26 cellular contexts compared by ENCODE assay signal in the genomic region with DNA sequence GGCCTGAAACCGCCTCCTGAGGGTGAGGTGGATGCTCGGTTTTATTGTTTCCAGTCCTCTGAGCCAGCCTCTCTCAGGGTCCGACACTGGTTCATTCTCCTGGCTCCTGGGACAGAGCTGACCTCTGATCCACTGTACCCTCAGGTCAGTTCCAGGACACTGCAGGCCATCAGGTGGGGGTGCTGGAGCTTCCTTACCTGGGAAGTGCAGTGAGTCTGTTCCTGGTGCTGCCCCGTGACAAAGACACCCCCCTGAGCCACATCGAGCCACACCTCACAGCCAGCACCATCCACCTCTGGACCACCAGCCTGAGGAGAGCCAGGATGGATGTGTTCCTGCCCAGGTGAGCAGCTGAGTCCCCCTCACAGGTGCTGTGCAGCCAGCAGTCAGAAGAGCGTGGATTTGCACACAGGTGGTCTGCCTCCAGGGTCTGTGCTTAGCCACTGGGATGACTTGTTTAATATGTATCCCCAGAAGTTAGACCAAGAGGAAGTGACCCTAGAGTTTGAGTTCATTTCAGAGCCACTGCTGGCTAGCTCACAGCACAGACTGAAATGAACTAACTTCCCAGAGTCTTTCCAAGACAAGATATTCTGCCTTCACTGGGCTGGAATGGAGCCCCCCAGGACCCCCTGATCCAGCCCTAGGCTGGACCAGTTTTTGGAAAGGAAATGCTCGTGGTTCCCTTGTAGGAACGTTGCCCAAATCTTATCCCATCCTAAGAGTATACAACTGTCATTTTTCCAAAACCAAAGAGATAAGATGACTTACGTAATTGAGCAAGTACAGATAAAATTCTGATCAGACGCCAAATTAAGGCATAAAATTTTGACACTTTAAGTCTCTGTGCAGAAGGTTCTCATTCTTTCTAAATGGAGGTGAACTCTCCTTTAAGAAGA. TPM values are rescaled to one million over a fixed set of nuclear protein-coding genes. Genes with fewer than 3 reads are reported as not detected.
A peak's percentile ranks its signal among the peaks of the same experiment; 100 is the strongest.
DNase-seq lines count a peak whose midpoint lies in the region; ATAC-seq, FAIRE-seq and TF ChIP-seq lines count a peak whose summit lies in the region.
"Had no signal": no experiment of that assay in that cellular context is flagged by ENCODE, and none has a peak within 500 bp of the region (broad histone marks: within the 10 kb centered on the region; RNA-seq: fewer than 3 reads in every experiment).

No MANE protein-coding gene starts in this region.

- no peak overlapping the region for H3K4me2 ChIP-seq in astrocyte (ENCODE audit: low read length)
- H3K4me2 ChIP-seq: KMS-11 had no signal

- no TSS peak for BruUV-seq in Calu3 (replicated peaks; lab: Mats Ljungman, UMichigan)

- intact Hi-C loops in Calu3 (cut with micrococcal nuclease; ENCODE audit: unreplicated experiment) = no loop called here

- peak; percentile 19 for ATAC-seq in foreskin keratinocyte
- ATAC-seq in stimulated activated memory B cell treated with anti-CD40 and anti-IgM and Interleukin-4, amounts not matched to agents 10 μg/mL and 1 μg/mL and 100 μg/mL, for 72 hours = peak; percentile 13
- ATAC-seq: HCT116, Panc1 had no signal

- H3K4me3 ChIP-seq in astrocyte (ENCODE audit: insufficient read depth, low read depth, low read length) = no peak overlapping the region
- H3K4me3 ChIP-seq: SK-N-MC had no signal

- no peaks in the 10 kb centered on the region for H3K9me3 Mint-ChIP-seq in astrocyte (ENCODE audit: unreplicated experiment)
- H3K9me3 Mint-ChIP-seq in stimulated activated memory B cell treated with anti-CD40 and anti-IgM and Interleukin-4, amounts not matched to agents 10 μg/mL and 1 μg/mL and 100 μg/mL, for 72 hours = no peaks in the 10 kb centered on the region
- no peaks in the 10 kb centered on the region for H3K9me3 Mint-ChIP-seq in Calu3 (ENCODE audit: low read depth, unreplicated experiment)
- H3K9me3 Mint-ChIP-seq: CD14-positive monocyte had no signal

- H3K27me3 ChIP-seq in astrocyte (ENCODE audit: insufficient read depth, low read length) (no peaks in the 10 kb centered on the region), foreskin keratinocyte (no peaks in the 10 kb centered on the region)
- H3K27me3 ChIP-seq: BE2C had no signal

- H3K27ac Mint-ChIP-seq in astrocyte (ENCODE audit: unreplicated experiment) (peak overlapping the region; percentile 60), Calu3 (ENCODE audit: unreplicated experiment) (no peak overlapping the region)
- H3K27ac Mint-ChIP-seq in stimulated activated memory B cell treated with anti-CD40 and anti-IgM and Interleukin-4, amounts not matched to agents 10 μg/mL and 1 μg/mL and 100 μg/mL, for 72 hours = no peak overlapping the region
- H3K27ac Mint-ChIP-seq: CD14-positive monocyte; CD8-positive, alpha-beta memory T cell had no signal

- no peak for FAIRE-seq in astrocyte (lab: Jason Lieb, UNC)

- H3K27ac ChIP-seq in astrocyte (ENCODE audit: low read depth, low read length) (no peak overlapping the region), foreskin keratinocyte (no peak overlapping the region)
- H3K27ac ChIP-seq: KMS-11, RWPE1, SK-N-MC had no signal

- H3K4me1 Mint-ChIP-seq in astrocyte (ENCODE audit: low read depth, unreplicated experiment) = peaks cover 5% of the 10 kb centered on the region
- H3K4me1 Mint-ChIP-seq in stimulated activated memory B cell treated with anti-CD40 and anti-IgM and Interleukin-4, amounts not matched to agents 10 μg/mL and 1 μg/mL and 100 μg/mL, for 72 hours = no peaks in the 10 kb centered on the region
- no peaks in the 10 kb centered on the region for H3K4me1 Mint-ChIP-seq in Calu3 (ENCODE audit: low read depth, unreplicated experiment)
- H3K4me1 Mint-ChIP-seq: CD14-positive monocyte; CD8-positive, alpha-beta memory T cell; IgD-negative memory B cell had no signal

- CTCF ChIA-PET in Calu3 (lab: Charles Lee) = no interaction called here

- no peak for TF ChIP-seq CTCF in astrocyte (IDR thresholded peaks at IDR 0.05; ENCODE audit: insufficient read depth, low read depth, low read length)
- TF ChIP-seq CTCF in foreskin keratinocyte (conservative IDR thresholded peaks at IDR 0.05) = no peak
- no peak for TF ChIP-seq CTCF in Calu3 (IDR thresholded peaks at IDR 0.05; ENCODE audit: unreplicated experiment)

- no peaks in the 10 kb centered on the region for H3K79me2 ChIP-seq in astrocyte (ENCODE audit: insufficient read depth, low read length)

- peak; percentile 22 for DNase-seq in NCI-H226
- DNase-seq in astrocyte (ENCODE audit: low read depth) = peak; percentile 20
- no peak for DNase-seq in foreskin keratinocyte
- DNase-seq in Calu3 = no peak
- no peak for DNase-seq in occipital lobe (lab: John Stamatoyannopoulos, UW)
- no peak for DNase-seq in activated CD4-positive, alpha-beta T cell treated with anti-CD3 and anti-CD28 coated beads, Interleukin-2, amount 50 U/mL, for 48 hours
- DNase-seq: BE2C; CD8-positive, alpha-beta memory T cell; DND-41; NCI-H1048; NCI-H1417; NCI-H1694; NCI-H2029 treated with DMSO at 0.1 percent for 48 hours; NCI-H69; SIG-M5 had no signal

- H3K36me3 Mint-ChIP-seq in astrocyte (ENCODE audit: low read depth, unreplicated experiment) (peaks cover 11% of the 10 kb centered on the region), Calu3 (ENCODE audit: insufficient read depth, unreplicated experiment) (no peaks in the 10 kb centered on the region)
- H3K36me3 Mint-ChIP-seq in stimulated activated memory B cell treated with anti-CD40 and anti-IgM and Interleukin-4, amounts not matched to agents 10 μg/mL and 1 μg/mL and 100 μg/mL, for 72 hours = peaks cover 11% of the 10 kb centered on the region
- H3K36me3 Mint-ChIP-seq: CD14-positive monocyte had no signal

- H3K9ac ChIP-seq in astrocyte (ENCODE audit: low read length) = no peak overlapping the region
- H3K9ac ChIP-seq: KMS-11 had no signal

- H3K36me3 ChIP-seq in astrocyte (ENCODE audit: insufficient read depth, low read length) = no peaks in the 10 kb centered on the region
- H3K36me3 ChIP-seq: BE2C had no signal

- H2AFZ ChIP-seq in astrocyte (ENCODE audit: low read depth, low read length) = no peak overlapping the region

- H3K9me3 ChIP-seq in astrocyte (ENCODE audit: insufficient read depth, low read depth, low read length) = no peaks in the 10 kb centered on the region
- H3K9me3 ChIP-seq: BE2C had no signal

- H3K4me1 ChIP-seq in astrocyte (ENCODE audit: insufficient read depth, low read length) (no peaks in the 10 kb centered on the region), foreskin keratinocyte (no peaks in the 10 kb centered on the region)
- H3K4me1 ChIP-seq: BE2C had no signal

- H3K4me3 Mint-ChIP-seq in astrocyte (ENCODE audit: unreplicated experiment) (no peak overlapping the region), Calu3 (ENCODE audit: low read depth, unreplicated experiment) (no peak overlapping the region)
- H3K4me3 Mint-ChIP-seq in stimulated activated memory B cell treated with anti-CD40 and anti-IgM and Interleukin-4, amounts not matched to agents 10 μg/mL and 1 μg/mL and 100 μg/mL, for 72 hours = no peak overlapping the region
- H3K4me3 Mint-ChIP-seq: CD14-positive monocyte; CD8-positive, alpha-beta memory T cell; IgD-negative memory B cell had no signal

- no peaks in the 10 kb centered on the region for H4K20me1 ChIP-seq in astrocyte (ENCODE audit: insufficient read depth, low read length)

- H3K27me3 Mint-ChIP-seq in astrocyte (ENCODE audit: low read depth, unreplicated experiment) = no peaks in the 10 kb centered on the region
- H3K27me3 Mint-ChIP-seq in stimulated activated memory B cell treated with anti-CD40 and anti-IgM and Interleukin-4, amounts not matched to agents 10 μg/mL and 1 μg/mL and 100 μg/mL, for 72 hours = no peaks in the 10 kb centered on the region
- no peaks in the 10 kb centered on the region for H3K27me3 Mint-ChIP-seq in Calu3 (ENCODE audit: unreplicated experiment)
- H3K27me3 Mint-ChIP-seq: CD8-positive, alpha-beta memory T cell; IgD-negative memory B cell had no signal

RNA-seq across cellular contexts. Expression of gene SERPINE3, which starts 8.8 kb away (rescaled TPM):
- total RNA-seq in astrocyte (not detected in 2 replicates), foreskin keratinocyte (not detected in 2 replicates), Calu3 (2022) (not detected in 2 replicates), occipital lobe (0.16 TPM)
- polyA plus RNA-seq in foreskin keratinocyte = not detected in 2 replicates
- total RNA-seq: A673; CD8-positive, alpha-beta memory T cell; H4; NCI-H460 had no signal
- polyA plus RNA-seq: CD14-positive monocyte; CD8-positive, alpha-beta memory T cell; IgD-negative memory B cell had no signal

Comparison
In these comparisons a context has a peak if more than half of its experiments do, and no peak if none do; other contexts are left out.
1. DNase-seq: peak in NCI-H226 (single experiment) and astrocyte (single experiment); none in foreskin keratinocyte (0 of 2), Calu3 (single experiment), occipital lobe (single experiment) and activated CD4-positive, alpha-beta T cell treated with anti-CD3 and anti-CD28 coated beads, Interleukin-2, amount 50 U/mL, for 48 hours (0 of 2).